In genomic region chr19:40278361-40279045, GRCh38 we compare ENCODE assay signal across 10 cellular contexts. TPM values are rescaled to one million over a fixed set of nuclear protein-coding genes. Genes with fewer than 3 reads are reported as not detected.
A peak's percentile ranks its signal among the peaks of the same experiment; 100 is the strongest.
DNase-seq lines count a peak whose midpoint lies in the region; ATAC-seq and TF ChIP-seq lines count a peak whose summit lies in the region.
"Had no signal": no experiment of that assay in that cellular context is flagged by ENCODE, and none has a peak within 500 bp of the region (broad histone marks: within the 10 kb centered on the region; RNA-seq: fewer than 3 reads in every experiment).

No MANE protein-coding gene starts in this region.

- H3K36me3 ChIP-seq in Loucy (ENCODE audit: insufficient read depth, low read length) (no peaks in the 10 kb centered on the region), muscle layer of colon (ENCODE audit: insufficient read depth, low read length) (peaks cover 9% of the 10 kb centered on the region), suprapubic skin (no peaks in the 10 kb centered on the region)

- H2AFZ ChIP-seq in Loucy (ENCODE audit: low read length), result no peak overlapping the region

- intact Hi-C loops in dorsolateral prefrontal cortex (cut with DNase I), result loop anchor here in 1 of 2 donors (10.0 kb wide), 1 partner anchor 134 kb away; no protein-coding TSS in a partner anchor

- H3K4me1 ChIP-seq in Loucy (ENCODE audit: insufficient read depth, low read length, poor library complexity, severe bottlenecking) (peaks cover 39% of the 10 kb centered on the region), muscle layer of colon (ENCODE audit: insufficient read depth, low read length) (peaks cover 73% of the 10 kb centered on the region), suprapubic skin (peaks cover 84% of the 10 kb centered on the region)

- H4K20me1 ChIP-seq in Loucy (ENCODE audit: insufficient read depth, low read length, poor library complexity, severe bottlenecking), result peaks cover 73% of the 10 kb centered on the region

- TF ChIP-seq CTCF in Loucy (conservative IDR thresholded peaks at IDR 0.05; ENCODE audit: low read length) (no peak), dorsolateral prefrontal cortex (IDR thresholded peaks at IDR 0.05 in 54 of 56, conservative IDR thresholded peaks at IDR 0.05 in 2 of 56; ENCODE audit: low read depth in 1 of 56, partially characterized antibody in 56 of 56) (no peak), suprapubic skin (IDR thresholded peaks at IDR 0.05) (no peak)

- peak overlapping the region in 58 of 59 donors; percentile 29 to 100 (median 79) for H3K27ac ChIP-seq in dorsolateral prefrontal cortex
- H3K27ac ChIP-seq in muscle layer of colon (ENCODE audit: low read depth, low read length), result peak overlapping the region; percentile 56
- H3K27ac ChIP-seq in suprapubic skin, result peak overlapping the region; percentile 78

- H3K9me2 ChIP-seq in Loucy (replicated peaks; ENCODE audit: low read depth, low read length), result no peaks in the 10 kb centered on the region

- H3K27me3 ChIP-seq in Loucy (ENCODE audit: insufficient read depth, low read length, poor library complexity, severe bottlenecking) (no peaks in the 10 kb centered on the region), dorsolateral prefrontal cortex (no peaks in the 10 kb centered on the region), muscle layer of colon (ENCODE audit: control insufficient read depth in 1 of 2, insufficient read depth in 2 of 2, low read length in 2 of 2) (no peaks in the 10 kb centered on the region), suprapubic skin (no peaks in the 10 kb centered on the region)

- ATAC-seq in HG03095 (IDR thresholded peaks at IDR 0.05; ENCODE audit: unreplicated experiment) (no peak), GM21360 (IDR thresholded peaks at IDR 0.05; ENCODE audit: unreplicated experiment) (no peak)

- H3K4me2 ChIP-seq in Loucy (ENCODE audit: low read depth, low read length, poor library complexity, severe bottlenecking), result peak overlapping the region; percentile 96

- DNase-seq in dorsolateral prefrontal cortex (no peak), suprapubic skin (ENCODE audit: low spot score in 2 of 2) (no peak), superior temporal gyrus (ENCODE audit: extremely low spot score) (no peak), SKM-1 (lab: John Stamatoyannopoulos, UW; ENCODE audit: unreplicated experiment) (no peak)
- DNase-seq: SHP77 had no signal

- H3F3A ChIP-seq in Loucy (ENCODE audit: low read depth), result no peaks in the 10 kb centered on the region

- no peak for TF ChIP-seq POLR2A in suprapubic skin (IDR thresholded peaks at IDR 0.05)

- H3K9ac ChIP-seq in Loucy (ENCODE audit: low read depth, low read length, poor library complexity, severe bottlenecking) (no peak overlapping the region), muscle layer of colon (ENCODE audit: low read length) (peak overlapping the region; percentile 58)

- peaks cover 96% of the 10 kb centered on the region for H3K79me2 ChIP-seq in Loucy (ENCODE audit: insufficient read depth, low read length)

- H3K4me3 ChIP-seq in Loucy (ENCODE audit: low read length, poor library complexity, severe bottlenecking) (no peak overlapping the region), dorsolateral prefrontal cortex (peak overlapping the region in 32 of 59 donors; percentile 2 to 46 (median 26)), muscle layer of colon (ENCODE audit: low read depth in 1 of 2, low read length in 2 of 2) (peak overlapping the region; percentile 37 to 54), suprapubic skin (peak overlapping the region; percentile 33)

- 57% methylated on average over 13 of the region's 16 CpGs for WGBS in suprapubic skin

- H3K9me3 ChIP-seq in Loucy (ENCODE audit: insufficient read depth, low read depth, low read length) (no peaks in the 10 kb centered on the region), muscle layer of colon (ENCODE audit: low read length) (no peaks in the 10 kb centered on the region), suprapubic skin (no peaks in the 10 kb centered on the region)

- no peak for TF ChIP-seq EP300 in suprapubic skin (IDR thresholded peaks at IDR 0.05)

RNA-seq across cellular contexts. Expression of gene AKT2, which starts 6.6 kb away (rescaled TPM):
- total RNA-seq in dorsolateral prefrontal cortex (100 to 1,000 TPM in 117 of 120 experiments, 10 to 100 TPM in 3; 95.3 to 215 (median 139) TPM), suprapubic skin (100 to 1,000 TPM in 2 of 4 donors, 10 to 100 TPM in 2; 76.4 to 146 (median 92.3) TPM)

RNA-seq across cellular contexts. Expression of gene CCNP, which starts 52.0 kb away (rescaled TPM):
- 10 to 100 TPM in 1 of 120 experiments, 1 to 10 TPM in 86, under 1 TPM in 30, not detected in 3; 0.32 to 10.0 (median 1.6) TPM for total RNA-seq in dorsolateral prefrontal cortex
- under 1 TPM in 1 of 4 donors, not detected in 3; 0.26 TPM for total RNA-seq in suprapubic skin
- total RNA-seq: LHCN-M2 had no signal
